35 cellular contexts compared by ENCODE assay signal in genomic region chr6:134221250-134221649, GRCh38.
"Had no signal": no experiment of that assay in that cellular context is flagged by ENCODE, and none has a peak within 500 bp of the region (broad histone marks: within the 10 kb centered on the region; RNA-seq: fewer than 3 reads in every experiment).

No MANE protein-coding gene starts in this region.

- H3K9me3 ChIP-seq: MG63 had no signal

- H3K27me3 ChIP-seq: MG63 had no signal

- DNase-seq: Karpas-422, Kasumi-1, KG1, MG63, MM.1S, MV-4-11, NCI-H1048, NCI-H1092, NCI-H1092 treated with DMSO at 0.1 percent for 48 hours, NCI-H1105, NCI-H1105 treated with DMSO at 0.1 percent for 48 hours, NCI-H1417, NCI-H1417 treated with DMSO at 0.1 percent for 48 hours, NCI-H1436, NCI-H1436 treated with DMSO at 0.1 percent for 48 hours, NCI-H146, NCI-H1694, NCI-H1694 treated with DMSO at 0.1 percent for 48 hours, NCI-H187, NCI-H187 treated with DMSO at 0.1 percent for 48 hours, NCI-H1930, NCI-H2029, NCI-H2029 treated with DMSO at 0.1 percent for 48 hours, NCI-H2081, NCI-H2081 treated with DMSO at 0.1 percent for 48 hours, NCI-H2107, NCI-H2171, NCI-H2171 treated with DMSO at 0.1 percent for 48 hours, NCI-H2227 treated with DMSO at 0.1 percent for 48 hours, NCI-H226, NCI-H345, NCI-H446, NCI-H446 treated with DMSO at 0.1 percent for 48 hours, NCI-H510A had no signal

- H3K27ac ChIP-seq: KMS-11 had no signal

- H3K9ac ChIP-seq: KMS-11 had no signal

- H3K36me3 ChIP-seq: MG63 had no signal

- H3K4me3 ChIP-seq: MG63 had no signal

- H3K4me2 ChIP-seq: KMS-11 had no signal
